Comparison of ENCODE assay signal across 12 cellular contexts in genomic region chr7:155191901-155192478, GRCh38.
DNase-seq lines count a peak whose midpoint lies in the region; ATAC-seq and TF ChIP-seq lines count a peak whose summit lies in the region.
"Had no signal": no experiment of that assay in that cellular context is flagged by ENCODE, and none has a peak within 500 bp of the region (broad histone marks: within the 10 kb centered on the region; RNA-seq: fewer than 3 reads in every experiment).

No MANE protein-coding gene starts in this region.

- TF ChIP-seq POLR2A in tibial nerve (IDR thresholded peaks at IDR 0.05), result no peak

- H3K9me3 ChIP-seq in colonic mucosa, result no peaks in the 10 kb centered on the region
- peaks cover 0 to 28% (median 0%) of the 10 kb centered on the region in 4 donors for H3K9me3 ChIP-seq in tibial nerve

- H3K36me3 ChIP-seq in colonic mucosa, result no peaks in the 10 kb centered on the region
- no peaks in the 10 kb centered on the region for H3K36me3 ChIP-seq in tibial nerve
- H3K36me3 ChIP-seq: suprapubic skin had no signal

- H3K4me1 ChIP-seq in colonic mucosa (no peaks in the 10 kb centered on the region), tibial nerve (peaks cover 0 to 6% (median 2%) of the 10 kb centered on the region in 4 donors)

- DNase-seq in GM13977 (ENCODE audit: low spot score), result peak; percentile 73
- no peak for DNase-seq in HuH-7.5 (ENCODE audit: low spot score)
- DNase-seq in colonic mucosa, result no peak
- no peak for DNase-seq in tibial nerve (ENCODE audit: low spot score in 2 of 2)
- DNase-seq: activated naive CD8-positive, alpha-beta T cell treated with anti-CD3 and anti-CD28 coated beads, Interleukin-2, amount 50 U/mL, for 24 hours; C1 segment of cervical spinal cord; nucleus accumbens; T-cell had no signal

- H3K9ac ChIP-seq in colonic mucosa (ENCODE audit: low read depth in 2 of 2, low read length in 2 of 2), result no peak overlapping the region

- H3K4me3 ChIP-seq in colonic mucosa (no peak overlapping the region), tibial nerve (no peak overlapping the region)
- H3K4me3 ChIP-seq: suprapubic skin had no signal

- ATAC-seq in GM18873 (IDR thresholded peaks at IDR 0.05; ENCODE audit: low FRiP score, unreplicated experiment) (peak; percentile 42), HG02588 (IDR thresholded peaks at IDR 0.05; ENCODE audit: unreplicated experiment) (peak; percentile 63), HG03575 (IDR thresholded peaks at IDR 0.05; ENCODE audit: extremely low read depth, insufficient number of reproducible peaks, low FRiP score, unreplicated experiment) (peak; percentile 53)
- ATAC-seq: activated naive CD8-positive, alpha-beta T cell treated with anti-CD3 and anti-CD28 coated beads, Interleukin-2, amount 50 U/mL, for 24 hours; T-cell had no signal

- TF ChIP-seq CTCF in GM13977 (IDR thresholded peaks at IDR 0.05; ENCODE audit: extremely low read depth, insufficient read depth, missing control alignments), result no peak
- no peak for TF ChIP-seq CTCF in colonic mucosa (IDR thresholded peaks at IDR 0.05)
- TF ChIP-seq CTCF in tibial nerve (IDR thresholded peaks at IDR 0.05), result no peak

- no peak for TF ChIP-seq EP300 in tibial nerve (IDR thresholded peaks at IDR 0.05)

- intact Hi-C loops in colonic mucosa (cut with DNase I), result loop anchor here (5.0 kb wide), 2 partner anchors 150 to 265 kb away; no protein-coding TSS in a partner anchor

- H3K27me3 ChIP-seq in colonic mucosa (no peaks in the 10 kb centered on the region), tibial nerve (peaks cover 0 to 13% of the 10 kb centered on the region in 2 donors)

- H3K27ac ChIP-seq in colonic mucosa, result no peak overlapping the region
- no peak overlapping the region for H3K27ac ChIP-seq in tibial nerve
- H3K27ac ChIP-seq: suprapubic skin had no signal

- in situ Hi-C loops in GM13977 (cut with MboI; ENCODE audit: low pct_unique_long_range_greater_than_20kb, low sequenced_read_pairs, unreplicated experiment), result no loop called here

- 71 to 76% methylated on average over 4 of the region's 4 CpGs for WGBS in tibial nerve, 2 donors
